In the genomic region with DNA sequence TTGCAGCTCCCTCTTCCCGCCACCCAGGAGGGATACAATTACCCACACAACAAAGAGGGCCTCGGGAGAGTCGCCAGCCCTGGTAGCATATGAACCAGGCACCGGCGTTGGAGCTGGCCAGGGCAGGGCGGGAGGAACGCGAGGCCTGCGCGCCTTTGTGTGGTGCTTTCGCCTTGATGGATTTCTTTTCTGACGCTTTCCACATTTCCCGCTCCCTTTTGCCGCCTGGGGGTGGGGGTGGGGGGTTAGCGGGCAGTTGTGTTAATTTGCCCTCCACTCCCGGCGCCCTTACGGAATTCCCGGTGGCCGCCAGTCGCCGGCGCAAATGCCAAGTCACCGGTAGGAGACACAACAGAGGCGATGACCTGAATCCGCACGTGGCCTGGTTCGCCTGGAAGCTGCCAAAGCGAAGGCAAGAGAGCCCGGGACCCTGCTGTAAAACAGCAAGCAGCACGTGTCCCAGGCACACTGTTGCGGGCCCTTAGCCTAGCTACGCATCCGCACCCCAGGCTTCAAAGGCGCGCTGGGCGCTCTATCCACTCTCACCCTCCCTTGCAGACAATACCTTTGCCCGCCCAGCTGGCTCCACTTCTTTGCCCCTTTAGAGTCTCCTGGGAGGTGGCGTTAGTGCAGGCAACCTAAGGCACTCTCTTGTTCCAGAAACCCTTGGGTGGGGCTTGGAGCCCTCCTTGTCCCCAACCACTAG, we compare ENCODE assay signal across 1 cellular context.
TF ChIP-seq lines count a peak whose summit lies in the region.

No MANE protein-coding gene starts in this region.

TF ChIP-seq in HEK293T, 16 proteins besides CTCF, POLR2A, EP300 and RAD21 (continued from another document):
- no peak for TF ChIP-seq BHLHE40 (IDR thresholded peaks at IDR 0.05; ENCODE audit: borderline replicate concordance)
